8 cellular contexts compared by ENCODE assay signal in the genomic region with DNA sequence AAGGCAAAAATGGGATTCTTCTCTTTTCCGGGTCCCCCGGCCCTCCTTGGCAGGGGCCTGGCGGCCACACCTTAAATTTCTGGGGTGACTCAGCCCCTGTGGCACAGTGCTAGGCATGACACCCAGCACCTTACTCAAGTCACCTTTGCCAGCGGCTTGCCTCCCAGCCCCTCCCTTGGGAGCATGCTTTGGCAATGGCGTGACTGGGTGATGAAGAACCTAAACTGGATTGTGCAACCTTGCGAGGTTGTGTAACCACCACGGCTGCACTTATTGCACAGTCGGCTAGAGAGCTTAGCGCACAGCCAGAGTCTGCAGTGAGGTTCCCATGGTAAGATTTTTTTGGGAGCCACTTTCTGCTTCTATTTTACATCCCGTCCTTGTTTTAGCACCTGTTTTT. TPM values are rescaled to one million over a fixed set of nuclear protein-coding genes. Genes with fewer than 3 reads are reported as not detected.
DNase-seq lines count a peak whose midpoint lies in the region; ATAC-seq, FAIRE-seq and TF ChIP-seq lines count a peak whose summit lies in the region.

No MANE protein-coding gene starts in this region.

- peak; percentile 97 for ATAC-seq in left lobe of liver
- ATAC-seq in HG03045 (IDR thresholded peaks at IDR 0.05; ENCODE audit: unreplicated experiment), result no peak

- TF ChIP-seq EP300 in transverse colon (IDR thresholded peaks at IDR 0.05; ENCODE audit: low read depth), result no peak

- H3K4me3 ChIP-seq in MG63 (no peak overlapping the region), transverse colon (no peak overlapping the region)

- H3K36me3 ChIP-seq in MG63 (no peaks in the 10 kb centered on the region), transverse colon (no peaks in the 10 kb centered on the region)

- 46 to 58% methylated on average over 5 to 10 of the region's 10 CpGs for WGBS in transverse colon (ENCODE audit: low coverage in 1 of 2), 2 donors

- no peaks in the 10 kb centered on the region; the same call in 1 of the 2 replicates for H3K27me3 ChIP-seq in MG63
- peaks cover 19% of the 10 kb centered on the region for H3K27me3 ChIP-seq in transverse colon

- H3K27ac ChIP-seq in transverse colon, result no peak overlapping the region

- no peak for TF ChIP-seq POLR2A in transverse colon (IDR thresholded peaks at IDR 0.05)

- no peak for FAIRE-seq in frontal cortex (lab: Jason Lieb, UNC)

- in situ Hi-C loops in transverse colon (cut with MboI; ENCODE audit: low pct_ligation_motif_present in 1 of 4, low pct_unique_long_range_greater_than_20kb in 1 of 4, low sequenced_read_pairs in 3 of 4), result no loop called here

- H3K9me3 ChIP-seq in MG63, result no peaks in the 10 kb centered on the region
- H3K9me3 ChIP-seq in transverse colon, result no peaks in the 10 kb centered on the region

- H3K4me1 ChIP-seq in transverse colon, result peaks cover 0 to 6% (median 0%) of the 10 kb centered on the region in 4 donors

- TF ChIP-seq CTCF in transverse colon (IDR thresholded peaks at IDR 0.05), result no peak

- DNase-seq in MG63 (peak; percentile 52), astrocyte of the hippocampus (ENCODE audit: low read depth, low spot score) (peak; percentile 38), left lobe of liver (ENCODE audit: low spot score) (peak; percentile 93), transverse colon (peak; percentile 42), frontal cortex (ENCODE audit: low spot score in 2 of 2) (no peak), AG08395 (ENCODE audit: low spot score) (no peak)
- DNase-seq in activated CD4-positive, alpha-beta T cell treated with anti-CD3 and anti-CD28 coated beads, Interleukin-2, amount 50 U/mL, for 4 hours, result no peak

- intact Hi-C loops in transverse colon (cut with DNase I; ENCODE audit: low total_unique reads), result no loop called here

RNA-seq across cellular contexts. Expression of gene LDLRAD3, which starts 16.1 kb away (rescaled TPM):
- total RNA-seq in MG63 (2014; rRNA removed; shearing (Covaris generic); ENCODE audit: low replicate concordance), result 1.6 and 1.8 TPM in 2 replicates
- 0.98 TPM for total RNA-seq in left lobe of liver
- total RNA-seq in transverse colon, result 10 to 100 TPM in 1 of 4 donors, 1 to 10 TPM in 2, under 1 TPM in 1; 0.37 to 43.2 (median 3.7) TPM
- 65.2 TPM for total RNA-seq in frontal cortex

Comparison
In these comparisons a context has a peak if more than half of its experiments do, and no peak if none do; other contexts are left out.
1. DNase-seq: peak in MG63 (single experiment), astrocyte of the hippocampus (single experiment), left lobe of liver (single experiment) and transverse colon (single experiment); none in frontal cortex (0 of 2), activated CD4-positive, alpha-beta T cell treated with anti-CD3 and anti-CD28 coated beads, Interleukin-2, amount 50 U/mL, for 4 hours (0 of 2) and AG08395 (single experiment).